ENCODE assay signal across 8 cellular contexts in genomic region chr1:155609515-155610256, GRCh38. TPM values are rescaled to one million over a fixed set of nuclear protein-coding genes. Genes with fewer than 3 reads are reported as not detected.
A peak's percentile ranks its signal among the peaks of the same experiment; 100 is the strongest.
DNase-seq lines count a peak whose midpoint lies in the region; ATAC-seq and TF ChIP-seq lines count a peak whose summit lies in the region.

MSTO1 (plus strand) TSS chr1:155610218; CDS start chr1:155610249, 31 bp downstream.

- peaks cover 3% of the 10 kb centered on the region for H3K36me3 ChIP-seq in OCI-LY3 (replicated peaks; ENCODE audit: low read depth, low read length)

- no peaks in the 10 kb centered on the region for H3K9me3 ChIP-seq in OCI-LY3 (ENCODE audit: insufficient read depth, low read length)

- peak within 1 kb of the TSS; percentile 67 for H3K4me2 ChIP-seq in OCI-LY3 (ENCODE audit: low read length)

- ATAC-seq in GM21515 (IDR thresholded peaks at IDR 0.05; ENCODE audit: unreplicated experiment), result peak; percentile 89

- peak within 1 kb of the TSS; percentile 79 for H3K4me3 ChIP-seq in OCI-LY3 (ENCODE audit: low read length)

- H3K27me3 Mint-ChIP-seq in endothelial cell (ENCODE audit: unreplicated experiment), result peaks cover 3% of the 10 kb centered on the region

- H3K4me3 Mint-ChIP-seq in endothelial cell (ENCODE audit: unreplicated experiment), result peak within 1 kb of the TSS; percentile 91

- no peaks in the 10 kb centered on the region for H3K4me1 ChIP-seq in OCI-LY3 (ENCODE audit: low read length)

- H3K36me3 Mint-ChIP-seq in endothelial cell (ENCODE audit: low read depth, unreplicated experiment), result peaks cover 14% of the 10 kb centered on the region

- no peaks in the 10 kb centered on the region for H3K79me2 ChIP-seq in OCI-LY3 (ENCODE audit: low read length)

- H3K27me3 ChIP-seq in OCI-LY3 (ENCODE audit: low read depth, low read length), result no peaks in the 10 kb centered on the region

- H3K4me1 Mint-ChIP-seq in endothelial cell (ENCODE audit: unreplicated experiment), result peaks cover 4% of the 10 kb centered on the region

- DNase-seq in D341Med (ENCODE audit: low spot score), result peak; percentile 93
- peak; percentile 94 for DNase-seq in HuH-7 (ENCODE audit: low spot score)
- DNase-seq in activated CD8-positive, alpha-beta memory T cell treated with anti-CD3 and anti-CD28 coated beads, Interleukin-2, amount 50 U/mL, for 48 hours, result peak; percentile 99
- peak; percentile 75 for DNase-seq in endothelial cell (ENCODE audit: low spot score)
- peak; percentile 94 for DNase-seq in midbrain (lab: John Stamatoyannopoulos, UW)
- DNase-seq in stimulated activated CD8-positive, alpha-beta memory T cell treated with anti-CD3 and anti-CD28 coated beads, Interleukin-2, amount 100 ng/mL, for 1 hour (ENCODE audit: low read depth in 2 of 2), result peak; percentile 82 to 90

- no peaks in the 10 kb centered on the region for H3K9me3 Mint-ChIP-seq in endothelial cell (ENCODE audit: unreplicated experiment)

- peak within 1 kb of the TSS; percentile 77 for H3K27ac Mint-ChIP-seq in endothelial cell (ENCODE audit: unreplicated experiment)

- peak within 1 kb of the TSS; percentile 74 for H3K9ac ChIP-seq in OCI-LY3 (ENCODE audit: low read length)

- TF ChIP-seq CTCF in OCI-LY3 (IDR thresholded peaks at IDR 0.05; ENCODE audit: low read depth, low read length), result no peak
- TF ChIP-seq CTCF in endothelial cell (IDR thresholded peaks at IDR 0.05; ENCODE audit: unreplicated experiment), result no peak

- H3K27ac ChIP-seq in OCI-LY3 (ENCODE audit: low read length), result peak within 1 kb of the TSS; percentile 76

- no peaks in the 10 kb centered on the region for H4K20me1 ChIP-seq in OCI-LY3 (ENCODE audit: insufficient read depth, low read length)

- H2AFZ ChIP-seq in OCI-LY3 (ENCODE audit: low read depth, low read length), result peak within 1 kb of the TSS; percentile 54

RNA-seq across cellular contexts. Expression of gene MSTO1, which starts in this region (rescaled TPM):
- 34.5 TPM for total RNA-seq in endothelial cell (ENCODE audit: unreplicated experiment)

Comparison
In these comparisons a context has a peak if more than half of its experiments do, and no peak if none do; other contexts are left out.
1. Peak in every context shown above with its lines: DNase-seq, ATAC-seq, H3K4me3 ChIP-seq and H3K27ac ChIP-seq.